1 cellular context compared by ENCODE assay signal in the genomic region with DNA sequence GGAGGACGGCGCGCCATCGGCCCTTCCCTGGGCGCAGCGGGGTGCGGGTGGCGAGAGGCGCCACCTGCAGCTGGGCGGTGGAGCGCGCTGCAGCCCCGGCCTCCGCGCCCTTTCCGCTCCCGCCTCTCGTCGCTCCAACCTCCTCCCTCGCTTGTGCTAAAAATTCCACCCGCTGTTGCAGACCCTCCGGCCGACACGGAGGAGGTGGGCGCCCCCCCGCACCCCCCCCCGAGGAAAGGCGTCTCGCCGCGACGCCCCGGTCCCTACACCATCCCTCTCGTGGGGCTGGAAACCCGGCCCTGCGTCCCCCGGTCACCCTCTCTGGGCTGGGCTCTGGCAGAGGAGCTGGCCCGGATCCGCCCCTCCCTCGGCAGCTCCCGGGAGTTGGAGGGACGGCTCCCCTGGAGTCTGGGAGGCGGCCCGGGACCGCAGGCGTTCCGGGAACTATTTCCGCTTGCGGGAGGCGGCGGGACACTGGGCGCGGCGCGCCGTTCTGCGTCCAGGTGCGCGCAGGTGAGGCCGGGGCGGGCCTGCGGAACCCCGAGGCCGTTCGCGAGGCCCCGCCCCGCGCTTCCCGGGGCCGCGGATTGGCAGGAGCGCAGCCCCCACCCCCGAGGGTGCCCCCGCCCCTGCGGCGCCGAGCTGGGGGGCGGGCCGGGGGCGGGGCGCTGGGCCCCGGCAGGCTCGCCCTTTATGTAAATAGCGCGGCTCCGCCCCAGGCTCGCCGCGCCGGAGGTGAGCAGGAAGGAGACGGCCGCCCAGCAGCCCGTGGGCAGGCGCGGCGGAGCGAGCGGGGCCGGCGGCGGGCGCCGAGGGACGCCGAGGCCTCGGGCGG.
TF ChIP-seq lines count a peak whose summit lies in the region.

A gene with protein sequence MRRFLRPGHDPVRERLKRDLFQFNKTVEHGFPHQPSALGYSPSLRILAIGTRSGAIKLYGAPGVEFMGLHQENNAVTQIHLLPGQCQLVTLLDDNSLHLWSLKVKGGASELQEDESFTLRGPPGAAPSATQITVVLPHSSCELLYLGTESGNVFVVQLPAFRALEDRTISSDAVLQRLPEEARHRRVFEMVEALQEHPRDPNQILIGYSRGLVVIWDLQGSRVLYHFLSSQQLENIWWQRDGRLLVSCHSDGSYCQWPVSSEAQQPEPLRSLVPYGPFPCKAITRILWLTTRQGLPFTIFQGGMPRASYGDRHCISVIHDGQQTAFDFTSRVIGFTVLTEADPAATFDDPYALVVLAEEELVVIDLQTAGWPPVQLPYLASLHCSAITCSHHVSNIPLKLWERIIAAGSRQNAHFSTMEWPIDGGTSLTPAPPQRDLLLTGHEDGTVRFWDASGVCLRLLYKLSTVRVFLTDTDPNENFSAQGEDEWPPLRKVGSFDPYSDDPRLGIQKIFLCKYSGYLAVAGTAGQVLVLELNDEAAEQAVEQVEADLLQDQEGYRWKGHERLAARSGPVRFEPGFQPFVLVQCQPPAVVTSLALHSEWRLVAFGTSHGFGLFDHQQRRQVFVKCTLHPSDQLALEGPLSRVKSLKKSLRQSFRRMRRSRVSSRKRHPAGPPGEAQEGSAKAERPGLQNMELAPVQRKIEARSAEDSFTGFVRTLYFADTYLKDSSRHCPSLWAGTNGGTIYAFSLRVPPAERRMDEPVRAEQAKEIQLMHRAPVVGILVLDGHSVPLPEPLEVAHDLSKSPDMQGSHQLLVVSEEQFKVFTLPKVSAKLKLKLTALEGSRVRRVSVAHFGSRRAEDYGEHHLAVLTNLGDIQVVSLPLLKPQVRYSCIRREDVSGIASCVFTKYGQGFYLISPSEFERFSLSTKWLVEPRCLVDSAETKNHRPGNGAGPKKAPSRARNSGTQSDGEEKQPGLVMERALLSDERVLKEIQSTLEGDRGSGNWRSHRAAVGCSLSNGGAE (plus strand): TSS at position 727 of the 835 bp plus-strand sequence. CDS start 17,730 bp downstream, outside the sequence.

TF ChIP-seq in WTC11, 78 proteins besides CTCF, POLR2A, EP300 and RAD21 (continued from another document):
- TF ChIP-seq ZNF532 (CRISPR knock-in tag; IDR thresholded peaks at IDR 0.05; ENCODE audit: borderline replicate concordance), result no peak
- no peak for TF ChIP-seq ZMAT4 (CRISPR knock-in tag; IDR thresholded peaks at IDR 0.05)
- TF ChIP-seq GABPB1 (CRISPR knock-in tag; IDR thresholded peaks at IDR 0.05), result no peak; the same call in none of the 2 replicates
- no peak for TF ChIP-seq RORB (CRISPR knock-in tag; IDR thresholded peaks at IDR 0.05)
- no peak; the same call in 1 of the 2 replicates for TF ChIP-seq CBFB (CRISPR knock-in tag; IDR thresholded peaks at IDR 0.05; ENCODE audit: low read depth)
- no peak for TF ChIP-seq TCF7 (CRISPR knock-in tag; IDR thresholded peaks at IDR 0.05; ENCODE audit: low read depth)
- TF ChIP-seq, protein P1, sequence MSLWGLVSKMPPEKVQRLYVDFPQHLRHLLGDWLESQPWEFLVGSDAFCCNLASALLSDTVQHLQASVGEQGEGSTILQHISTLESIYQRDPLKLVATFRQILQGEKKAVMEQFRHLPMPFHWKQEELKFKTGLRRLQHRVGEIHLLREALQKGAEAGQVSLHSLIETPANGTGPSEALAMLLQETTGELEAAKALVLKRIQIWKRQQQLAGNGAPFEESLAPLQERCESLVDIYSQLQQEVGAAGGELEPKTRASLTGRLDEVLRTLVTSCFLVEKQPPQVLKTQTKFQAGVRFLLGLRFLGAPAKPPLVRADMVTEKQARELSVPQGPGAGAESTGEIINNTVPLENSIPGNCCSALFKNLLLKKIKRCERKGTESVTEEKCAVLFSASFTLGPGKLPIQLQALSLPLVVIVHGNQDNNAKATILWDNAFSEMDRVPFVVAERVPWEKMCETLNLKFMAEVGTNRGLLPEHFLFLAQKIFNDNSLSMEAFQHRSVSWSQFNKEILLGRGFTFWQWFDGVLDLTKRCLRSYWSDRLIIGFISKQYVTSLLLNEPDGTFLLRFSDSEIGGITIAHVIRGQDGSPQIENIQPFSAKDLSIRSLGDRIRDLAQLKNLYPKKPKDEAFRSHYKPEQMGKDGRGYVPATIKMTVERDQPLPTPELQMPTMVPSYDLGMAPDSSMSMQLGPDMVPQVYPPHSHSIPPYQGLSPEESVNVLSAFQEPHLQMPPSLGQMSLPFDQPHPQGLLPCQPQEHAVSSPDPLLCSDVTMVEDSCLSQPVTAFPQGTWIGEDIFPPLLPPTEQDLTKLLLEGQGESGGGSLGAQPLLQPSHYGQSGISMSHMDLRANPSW (CRISPR knock-in tag; conservative IDR thresholded peaks at IDR 0.05; ENCODE audit: low read depth), result no peak
- no peak for TF ChIP-seq CREM (CRISPR knock-in tag; IDR thresholded peaks at IDR 0.05)
- peak; percentile 26; the same call in 1 of the 2 replicates for TF ChIP-seq FOXK1 (CRISPR knock-in tag; IDR thresholded peaks at IDR 0.05)
- TF ChIP-seq ZNF219 (CRISPR knock-in tag; IDR thresholded peaks at IDR 0.05; ENCODE audit: borderline replicate concordance), result no peak
- no peak for TF ChIP-seq GRHL2 (CRISPR knock-in tag; IDR thresholded peaks at IDR 0.05; ENCODE audit: insufficient replicate concordance, severe bottlenecking)
